23 cellular contexts compared by ENCODE assay signal in genomic region chr19:15427991-15428471, GRCh38. TPM values are rescaled to one million over a fixed set of nuclear protein-coding genes. Genes with fewer than 3 reads are reported as not detected.
"Had no signal": no experiment of that assay in that cellular context is flagged by ENCODE, and none has a peak within 500 bp of the region (broad histone marks: within the 10 kb centered on the region; RNA-seq: fewer than 3 reads in every experiment).

No MANE protein-coding gene starts in this region.

- H3K27me3 ChIP-seq: SJSA1 had no signal

- H3K4me3 ChIP-seq: SJSA1, SK-N-MC had no signal

- ATAC-seq: HepG2 had no signal

- H3K9me3 ChIP-seq: SJSA1 had no signal

- DNase-seq: IMR-90, Kasumi-1, MM.1S, NCI-H1092 treated with DMSO at 0.1 percent for 48 hours, NCI-H1417, NCI-H146, NCI-H1694 treated with DMSO at 0.1 percent for 48 hours, NCI-H1930, NCI-H2081, NCI-H2107, NCI-H2227 treated with DMSO at 0.1 percent for 48 hours, NCI-H524 treated with DMSO at 0.1 percent for 48 hours, NCI-H69, NCI-H774, Right ventricle myocardium superior, RPMI8226, SIG-M5 had no signal

- H3K27ac ChIP-seq: KMS-11, SJSA1, SK-N-MC had no signal

RNA-seq across cellular contexts. Expression of gene RASAL3, which starts 36.3 kb away (rescaled TPM):
- total RNA-seq: HepG2, HT1080, IMR-90, NCI-H460, SJSA1 had no signal

RNA-seq across cellular contexts. Expression of gene PGLYRP2, which starts 51.3 kb away (rescaled TPM):
- total RNA-seq: HT1080, IMR-90, NCI-H460, Right ventricle myocardium superior, SJSA1 had no signal
